ENCODE assay signal across 9 cellular contexts in genomic region chr7:262631-263311, GRCh38. TPM values are rescaled to one million over a fixed set of nuclear protein-coding genes. Genes with fewer than 3 reads are reported as not detected.
DNase-seq lines count a peak whose midpoint lies in the region; ATAC-seq and TF ChIP-seq lines count a peak whose summit lies in the region.
"Not testable (repeated sequence)": the region's sequence is repeated elsewhere in the genome, so short reads cannot be mapped to it uniquely, and the experiment has no call there.
"Had no signal": no experiment of that assay in that cellular context is flagged by ENCODE, and none has a peak within 500 bp of the region (broad histone marks: within the 10 kb centered on the region; RNA-seq: fewer than 3 reads in every experiment).

No MANE protein-coding gene starts in this region.

- intact Hi-C loops in posterior vena cava (cut with DNase I): not testable (repeated sequence)

- H3K9me3 Mint-ChIP-seq in CD4-positive, CD25-positive, alpha-beta regulatory T cell; chondrocyte (ENCODE audit: low read depth): not testable (repeated sequence)

- H3K36me3 Mint-ChIP-seq in CD4-positive, CD25-positive, alpha-beta regulatory T cell: not testable (repeated sequence)
- peaks cover 23% of the 10 kb centered on the region for H3K36me3 Mint-ChIP-seq in chondrocyte (ENCODE audit: low read depth)

- not testable (repeated sequence) for H3K4me3 Mint-ChIP-seq in CD4-positive, CD25-positive, alpha-beta regulatory T cell; chondrocyte (ENCODE audit: unreplicated experiment)

- H3K9me2 ChIP-seq in hepatocyte (replicated peaks; ENCODE audit: insufficient read depth): not testable (repeated sequence)

- not testable (repeated sequence) for H3K27me3 ChIP-seq in CD4-positive, CD25-positive, alpha-beta regulatory T cell (ENCODE audit: control insufficient read depth, insufficient read depth, low read length); hepatocyte

- not testable (repeated sequence) for H3K4me1 Mint-ChIP-seq in CD4-positive, CD25-positive, alpha-beta regulatory T cell; chondrocyte (ENCODE audit: low read depth)

- not testable (repeated sequence) for H3K9me3 ChIP-seq in CD4-positive, CD25-positive, alpha-beta regulatory T cell (ENCODE audit: control insufficient read depth in 2 of 2, low read length in 2 of 2); hepatocyte (ENCODE audit: low read depth)

- H3K4me2 ChIP-seq in hepatocyte: not testable (repeated sequence)

- not testable (repeated sequence) for H3K27ac ChIP-seq in CD4-positive, CD25-positive, alpha-beta regulatory T cell (ENCODE audit: insufficient read depth, low read length, poor library complexity, severe bottlenecking); hepatocyte

- not testable (repeated sequence) for H3K36me3 ChIP-seq in CD4-positive, CD25-positive, alpha-beta regulatory T cell (ENCODE audit: control insufficient read depth, insufficient read depth, low read length); hepatocyte (replicated peaks; ENCODE audit: insufficient read depth, low read depth)

- not testable (repeated sequence) for H3K79me2 ChIP-seq in hepatocyte

- H3K27me3 Mint-ChIP-seq in CD4-positive, CD25-positive, alpha-beta regulatory T cell; chondrocyte (ENCODE audit: low read depth): not testable (repeated sequence)

- H4K20me1 ChIP-seq in hepatocyte (ENCODE audit: insufficient read depth, poor library complexity, severe bottlenecking): not testable (repeated sequence)

- H3K4me3 ChIP-seq in CD4-positive, CD25-positive, alpha-beta regulatory T cell (ENCODE audit: low read depth, low read length); HFF-Myc (replicated peaks; ENCODE audit: low read depth, low read length); hepatocyte: not testable (repeated sequence)

- TF ChIP-seq CTCF in HFF-Myc (IDR thresholded peaks at IDR 0.05; ENCODE audit: low read depth, low read length, missing control alignments): peak; percentile 33
- TF ChIP-seq CTCF in chondrocyte (IDR thresholded peaks at IDR 0.05): peak; percentile 66
- TF ChIP-seq CTCF in hepatocyte (IDR thresholded peaks at IDR 0.05; ENCODE audit: poor library complexity): peak; percentile 42

- ATAC-seq in CD4-positive, CD25-positive, alpha-beta regulatory T cell (ENCODE audit: low read depth in 2 of 2): not testable (repeated sequence)

- WGBS in hepatocyte (ENCODE audit: low lambda C conversion rate, missing lambda C conversion rate): 90% methylated on average over 13 of the region's 31 CpGs

- H2AFZ ChIP-seq in hepatocyte: not testable (repeated sequence)

- not testable (repeated sequence) for H3K27ac Mint-ChIP-seq in CD4-positive, CD25-positive, alpha-beta regulatory T cell; chondrocyte (ENCODE audit: unreplicated experiment)

- H3K4me1 ChIP-seq in CD4-positive, CD25-positive, alpha-beta regulatory T cell (ENCODE audit: control insufficient read depth, insufficient read depth, low read length, poor library complexity, severe bottlenecking); hepatocyte (ENCODE audit: insufficient read depth): not testable (repeated sequence)

- peak in 2 of 3 donors; percentile 19 to 26 for DNase-seq in CD4-positive, CD25-positive, alpha-beta regulatory T cell
- not testable (repeated sequence) for DNase-seq in HFF-Myc (ENCODE audit: extremely low read depth, low read depth); hepatocyte (ENCODE audit: low spot score)
- DNase-seq in T-helper 9 cell (peak; percentile 50), chondrocyte (ENCODE audit: low spot score) (peak; percentile 37), posterior vena cava (ENCODE audit: low spot score) (peak; percentile 87)
- peak; percentile 63 for DNase-seq in activated T-cell treated with anti-CD3 and anti-CD28 coated beads, Interleukin-2, amount 50 U/mL, for 1 hour
- peak; percentile 45 for DNase-seq in stimulated activated CD8-positive, alpha-beta memory T cell treated with anti-CD3 and anti-CD28 coated beads, Interleukin-7, amount 100 ng/mL, for 24 hours (ENCODE audit: low read depth)

RNA-seq across cellular contexts. Expression of gene FOXL3, which starts 27.2 kb away (rescaled TPM):
- not detected for total RNA-seq in CD4-positive, CD25-positive, alpha-beta regulatory T cell
- polyA plus RNA-seq in CD4-positive, CD25-positive, alpha-beta regulatory T cell: not detected
- not detected in 3 replicates for total RNA-seq in chondrocyte
- not detected in 2 replicates for total RNA-seq in hepatocyte
- not detected in 2 replicates for polyA plus RNA-seq in hepatocyte
- total RNA-seq in posterior vena cava: not detected
- total RNA-seq: suprapubic skin had no signal
